ENCODE assay signal across 19 cellular contexts in the genomic region with DNA sequence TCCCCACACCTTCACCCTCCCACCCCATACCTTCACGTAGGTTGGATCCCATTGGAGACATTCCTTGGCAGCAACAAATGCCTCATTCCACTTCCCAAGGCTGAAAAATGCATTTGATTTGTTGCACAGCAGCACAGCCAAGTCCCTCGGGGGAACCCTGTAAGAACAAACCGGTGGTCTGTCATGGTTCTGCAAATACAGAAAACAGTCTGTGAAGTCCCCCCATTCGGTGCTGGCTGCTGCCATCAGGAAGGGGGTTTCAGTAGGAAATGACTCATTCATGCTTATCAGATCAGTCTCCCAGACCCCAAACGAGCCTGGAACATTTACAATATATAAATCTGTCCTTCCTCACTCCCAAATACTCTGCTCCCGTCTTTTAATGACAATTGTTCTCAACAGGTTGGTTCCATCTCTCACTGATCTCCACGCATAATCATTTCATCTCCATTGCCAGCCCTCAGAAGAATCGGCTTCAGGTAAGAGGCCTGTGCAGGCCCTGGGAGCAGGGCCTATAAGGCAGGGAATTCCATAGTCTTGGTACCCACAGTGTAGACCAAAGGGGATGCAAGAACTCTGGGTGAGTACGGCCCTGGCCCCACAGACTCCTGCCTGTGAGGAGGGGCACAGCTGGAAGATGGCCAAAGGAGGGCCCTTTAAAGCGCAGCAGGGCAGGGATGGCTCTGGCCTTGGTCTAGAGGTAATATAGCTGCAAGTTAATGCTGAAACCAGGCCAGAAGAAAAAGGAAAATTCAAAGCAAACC. TPM values are rescaled to one million over a fixed set of nuclear protein-coding genes. Genes with fewer than 3 reads are reported as not detected.
A peak's percentile ranks its signal among the peaks of the same experiment; 100 is the strongest.
DNase-seq lines count a peak whose midpoint lies in the region; ATAC-seq and TF ChIP-seq lines count a peak whose summit lies in the region.
"Had no signal": no experiment of that assay in that cellular context is flagged by ENCODE, and none has a peak within 500 bp of the region (broad histone marks: within the 10 kb centered on the region; RNA-seq: fewer than 3 reads in every experiment).

No MANE protein-coding gene starts in this region.

- CTCF ChIA-PET in A673 (lab: Charles Lee) = interaction anchor here (0.5 to 0.6 kb wide), 2 partner anchors 86 to 106 kb away, joined by 4 to 7 read pairs; no protein-coding TSS in a partner anchor
- CTCF ChIA-PET in naive thymus-derived CD4-positive, alpha-beta T cell (lab: Charles Lee) = interaction anchor here (0.9 to 4.3 kb wide), 4 partner anchors 9 to 55 kb away, joined by 3 to 27 read pairs (median 4); no protein-coding TSS in a partner anchor

- no peaks in the 10 kb centered on the region for H3K27me3 ChIP-seq in A673 (replicated peaks; ENCODE audit: insufficient read depth, low read depth, low read length, poor library complexity)
- no peaks in the 10 kb centered on the region for H3K27me3 ChIP-seq in naive thymus-derived CD4-positive, alpha-beta T cell (ENCODE audit: control insufficient read depth in 2 of 2, insufficient read depth in 2 of 2, low read length in 2 of 2)
- H3K27me3 ChIP-seq: adrenal gland, sigmoid colon had no signal

- POLR2A ChIA-PET in A673 (lab: Charles Lee; ENCODE audit: low non-redundant PET) = no interaction called here
- POLR2A ChIA-PET in naive thymus-derived CD4-positive, alpha-beta T cell (lab: Charles Lee) = interaction anchor here (1.0 to 7.0 kb wide), 5 partner anchors 10 to 90 kb away, joined by 3 to 62 read pairs (median 5); a partner anchor contains a TSS

- no peak overlapping the region for H3K27ac ChIP-seq in A673 (ENCODE audit: low read depth, low read length, poor library complexity, severe bottlenecking)
- peak overlapping the region; percentile 63 for H3K27ac ChIP-seq in naive thymus-derived CD4-positive, alpha-beta T cell (ENCODE audit: low read depth, low read length)
- H3K27ac ChIP-seq: adrenal gland, sigmoid colon had no signal

- intact Hi-C loops in A673 (cut with micrococcal nuclease; ENCODE audit: unreplicated experiment) = loop anchor here (5.0 kb wide), 1 partner anchor 54 kb away; no protein-coding TSS in a partner anchor
- intact Hi-C loops in naive thymus-derived CD4-positive, alpha-beta T cell (cut with micrococcal nuclease) = no loop called here

- TF ChIP-seq CTCF in A673 (conservative IDR thresholded peaks at IDR 0.05; ENCODE audit: low read depth, low read length) (no peak), GM12865 (IDR thresholded peaks at IDR 0.05; ENCODE audit: insufficient read depth, low read depth, low read length, missing control alignments) (no peak)

- BruUV-seq in A673 (replicated peaks; lab: Mats Ljungman, UMichigan) = no TSS peak

- H3K4me1 ChIP-seq in A673 (ENCODE audit: insufficient read depth, low read length, poor library complexity, severe bottlenecking) = peaks cover 25% of the 10 kb centered on the region
- H3K4me1 ChIP-seq in naive thymus-derived CD4-positive, alpha-beta T cell (ENCODE audit: control insufficient read depth in 2 of 2, insufficient read depth in 2 of 2, low read length in 2 of 2) = peaks cover 33 to 50% of the 10 kb centered on the region in 2 donors

- peaks cover 27% of the 10 kb centered on the region for H3K36me3 Mint-ChIP-seq in activated T-helper 17 cell treated with anti-CD3 and anti-CD28 coated beads, Interleukin-2, amount 50 U/mL, for 72 hours (ENCODE audit: low read depth)
- H3K36me3 Mint-ChIP-seq in naive thymus-derived CD4-positive, alpha-beta T cell = peaks cover 9 to 55% (median 40%) of the 10 kb centered on the region in 5 donors
- H3K36me3 Mint-ChIP-seq in activated T-cell treated with anti-CD3 and anti-CD28 coated beads, Interleukin-2, amount 50 U/mL, for 72 hours (ENCODE audit: insufficient read depth in 2 of 2) = peaks cover 1 to 4% of the 10 kb centered on the region in 2 donors

- peak overlapping the region; percentile 21 for H3K27ac Mint-ChIP-seq in activated T-helper 17 cell treated with anti-CD3 and anti-CD28 coated beads, Interleukin-2, amount 50 U/mL, for 72 hours
- H3K27ac Mint-ChIP-seq in naive thymus-derived CD4-positive, alpha-beta T cell = peak overlapping the region in 8 of 9 donors; percentile 67 to 97 (median 85)
- no peak overlapping the region for H3K27ac Mint-ChIP-seq in activated T-cell treated with anti-CD3 and anti-CD28 coated beads, Interleukin-2, amount 50 U/mL, for 72 hours

- no peaks in the 10 kb centered on the region for H3K9me3 Mint-ChIP-seq in activated T-helper 17 cell treated with anti-CD3 and anti-CD28 coated beads, Interleukin-2, amount 50 U/mL, for 72 hours
- H3K9me3 Mint-ChIP-seq in naive thymus-derived CD4-positive, alpha-beta T cell = no peaks in the 10 kb centered on the region
- H3K9me3 Mint-ChIP-seq in activated T-cell treated with anti-CD3 and anti-CD28 coated beads, Interleukin-2, amount 50 U/mL, for 72 hours = no peaks in the 10 kb centered on the region
- H3K9me3 Mint-ChIP-seq: activated T-cell treated with anti-CD3 and anti-CD28 coated beads, Interleukin-2, amount 50 U/mL, for 4 hours had no signal

- peaks cover 45% of the 10 kb centered on the region for H3K4me1 Mint-ChIP-seq in activated T-helper 17 cell treated with anti-CD3 and anti-CD28 coated beads, Interleukin-2, amount 50 U/mL, for 72 hours
- H3K4me1 Mint-ChIP-seq in naive thymus-derived CD4-positive, alpha-beta T cell = peaks cover 43 to 84% (median 71%) of the 10 kb centered on the region in 7 donors
- peaks cover 76% of the 10 kb centered on the region for H3K4me1 Mint-ChIP-seq in activated T-cell treated with anti-CD3 and anti-CD28 coated beads, Interleukin-2, amount 50 U/mL, for 72 hours (ENCODE audit: low read depth)

- H3K27me3 Mint-ChIP-seq in activated T-helper 17 cell treated with anti-CD3 and anti-CD28 coated beads, Interleukin-2, amount 50 U/mL, for 72 hours = no peaks in the 10 kb centered on the region
- no peaks in the 10 kb centered on the region for H3K27me3 Mint-ChIP-seq in naive thymus-derived CD4-positive, alpha-beta T cell
- H3K27me3 Mint-ChIP-seq in activated T-cell treated with anti-CD3 and anti-CD28 coated beads, Interleukin-2, amount 50 U/mL, for 72 hours (ENCODE audit: low read depth) = peaks cover 7% of the 10 kb centered on the region

- H3K4me3 ChIP-seq in A673 (ENCODE audit: low read depth, low read length, poor library complexity, severe bottlenecking) (no peak overlapping the region), GM12865 (ENCODE audit: low read depth, low read length) (no peak overlapping the region)
- H3K4me3 ChIP-seq in naive thymus-derived CD4-positive, alpha-beta T cell (ENCODE audit: low read length) = no peak overlapping the region
- H3K4me3 ChIP-seq: adrenal gland, sigmoid colon had no signal

- no peaks in the 10 kb centered on the region for H3K9me3 ChIP-seq in A673 (ENCODE audit: low read depth, low read length, poor library complexity, severe bottlenecking)
- no peaks in the 10 kb centered on the region for H3K9me3 ChIP-seq in naive thymus-derived CD4-positive, alpha-beta T cell (ENCODE audit: control insufficient read depth in 2 of 3, low read length in 3 of 3)
- H3K9me3 ChIP-seq: adrenal gland, sigmoid colon had no signal

- no peak for ATAC-seq in activated T-helper 17 cell treated with anti-CD3 and anti-CD28 coated beads, Interleukin-2, amount 50 U/mL, for 72 hours (replicated peaks)
- no peak for ATAC-seq in naive thymus-derived CD4-positive, alpha-beta T cell
- ATAC-seq in activated T-cell treated with anti-CD3 and anti-CD28 coated beads, Interleukin-2, amount 50 U/mL, for 72 hours (replicated peaks in 1 of 2) = no peak
- ATAC-seq: HepG2 had no signal

- H3K36me3 ChIP-seq in A673 (ENCODE audit: insufficient read depth, low read length, poor library complexity, severe bottlenecking) = no peaks in the 10 kb centered on the region
- peaks cover 4 to 28% (median 8%) of the 10 kb centered on the region in 3 experiments for H3K36me3 ChIP-seq in naive thymus-derived CD4-positive, alpha-beta T cell (ENCODE audit: control insufficient read depth in 2 of 3, insufficient read depth in 3 of 3, low read length in 3 of 3)

- peak overlapping the region; percentile 15 for H3K4me3 Mint-ChIP-seq in activated T-helper 17 cell treated with anti-CD3 and anti-CD28 coated beads, Interleukin-2, amount 50 U/mL, for 72 hours
- peak overlapping the region in 8 of 10 donors; percentile 2 to 71 (median 64) for H3K4me3 Mint-ChIP-seq in naive thymus-derived CD4-positive, alpha-beta T cell
- H3K4me3 Mint-ChIP-seq in activated T-cell treated with anti-CD3 and anti-CD28 coated beads, Interleukin-2, amount 50 U/mL, for 72 hours = peak overlapping the region in 1 of 2 donors; percentile 29
- H3K4me3 Mint-ChIP-seq: activated T-cell treated with anti-CD3 and anti-CD28 coated beads, Interleukin-2, amount 50 U/mL, for 4 hours had no signal

- DNase-seq in A673 (ENCODE audit: low spot score) = peak; percentile 72
- peak; percentile 19 for DNase-seq in GM12865 (ENCODE audit: low read depth)
- no peak for DNase-seq in naive thymus-derived CD4-positive, alpha-beta T cell
- DNase-seq in stimulated activated naive CD4-positive, alpha-beta T cell treated with Interleukin-2 at 50 U/mL for 16 hours (lab: John Stamatoyannopoulos, UW) = no peak
- DNase-seq in activated T-cell treated with anti-CD3 and anti-CD28 coated beads, Interleukin-2, amount 50 U/mL, for 72 hours = no peak
- no peak for DNase-seq in T-helper 1 cell
- no peak for DNase-seq in dermis blood vessel endothelial cell
- DNase-seq: activated CD4-positive, alpha-beta T cell treated with anti-CD3 and anti-CD28 coated beads for 1 hour; activated T-cell treated with anti-CD3 and anti-CD28 coated beads, Interleukin-2, amount 50 U/mL, for 4 hours; adrenal gland; cerebellar nuclear complex; foreskin melanocyte; NCI-H1092; NCI-H2171 treated with DMSO at 0.1 percent for 48 hours; sigmoid colon; stimulated activated CD4-positive, alpha-beta T cell treated with anti-CD3 and anti-CD28 coated beads, Interleukin-4, amount 100 ng/mL, for 24 hours; T-helper 2 cell had no signal

RNA-seq across cellular contexts. Expression of a gene that starts 41.6 kb away (rescaled TPM):
- total RNA-seq in A673 (2021) (6.3 and 7.3 TPM in 2 replicates), dermis blood vessel endothelial cell (13.6 and 13.9 TPM in 2 replicates)
- 10 to 100 TPM; 12.3 to 12.8 TPM for total RNA-seq in activated T-helper 17 cell treated with anti-CD3 and anti-CD28 coated beads, Interleukin-2, amount 50 U/mL, for 72 hours
- 100 to 1,000 TPM in 2 of 5 experiments, 10 to 100 TPM in 3; 64.3 to 113 (median 82.6) TPM for total RNA-seq in naive thymus-derived CD4-positive, alpha-beta T cell
- 10 to 100 TPM; 29.6 to 45.2 TPM for polyA plus RNA-seq in naive thymus-derived CD4-positive, alpha-beta T cell
- 10 to 100 TPM; 19.1 to 25.8 TPM for total RNA-seq in activated T-cell treated with anti-CD3 and anti-CD28 coated beads, Interleukin-2, amount 50 U/mL, for 72 hours

Comparison
In these comparisons a context has a peak if more than half of its experiments do, and no peak if none do; other contexts are left out.
1. DNase-seq: peak in A673 (single experiment) and GM12865 (single experiment); none in naive thymus-derived CD4-positive, alpha-beta T cell (0 of 9), stimulated activated naive CD4-positive, alpha-beta T cell treated with Interleukin-2 at 50 U/mL for 16 hours (single experiment), activated T-cell treated with anti-CD3 and anti-CD28 coated beads, Interleukin-2, amount 50 U/mL, for 72 hours (0 of 2), T-helper 1 cell (0 of 5) and dermis blood vessel endothelial cell (single experiment).